11 cellular contexts compared by ENCODE assay signal in the genomic region with DNA sequence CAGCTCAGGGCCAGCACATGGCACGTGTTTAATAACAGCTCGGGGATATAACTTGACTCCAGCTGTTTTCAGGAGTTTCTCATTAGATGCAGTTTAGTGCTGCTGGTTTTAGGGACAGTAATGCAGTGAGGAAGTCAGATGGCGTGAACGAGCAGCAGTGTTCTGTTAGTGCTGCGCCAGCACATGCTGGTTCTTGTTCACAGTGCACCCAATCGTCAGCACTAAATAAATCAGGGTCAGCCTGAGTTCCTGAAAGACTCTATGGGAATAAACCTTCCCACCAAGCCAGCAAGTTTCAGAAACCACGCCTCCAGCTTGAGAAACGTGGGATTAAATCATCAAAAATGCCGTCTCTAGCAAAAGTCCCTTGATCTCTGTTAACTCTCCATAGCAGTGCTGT.
DNase-seq lines count a peak whose midpoint lies in the region; ATAC-seq and TF ChIP-seq lines count a peak whose summit lies in the region.
"Had no signal": no experiment of that assay in that cellular context is flagged by ENCODE, and none has a peak within 500 bp of the region (broad histone marks: within the 10 kb centered on the region; RNA-seq: fewer than 3 reads in every experiment).

No MANE protein-coding gene starts in this region.

- TF ChIP-seq CTCF in right atrium auricular region (IDR thresholded peaks at IDR 0.05) (no peak), fibroblast of lung (conservative IDR thresholded peaks at IDR 0.05 in 1 of 2, IDR thresholded peaks at IDR 0.05 in 1 of 2; ENCODE audit: low read depth in 1 of 2, low read length in 2 of 2) (peak in 1 of 2 donors; percentile 7), uterus (IDR thresholded peaks at IDR 0.05) (no peak)

- H3K79me2 ChIP-seq in fibroblast of lung (ENCODE audit: control insufficient read depth, insufficient read depth, low read length), result no peaks in the 10 kb centered on the region

- H3K4ac ChIP-seq in mesenchymal stem cell (ENCODE audit: low read depth in 1 of 2, low read length in 2 of 2), result peak overlapping the region in 1 of 2 experiments; percentile 12

- DNase-seq in Right ventricle myocardium superior (peak; percentile 48), right atrium auricular region (ENCODE audit: low spot score) (no peak), fibroblast of lung (ENCODE audit: low read depth in 2 of 2) (peak in 1 of 2 donors; percentile 96), mesenchymal stem cell (peak; percentile 90), uterus (peak; percentile 22 to 31), NCI-H2081 treated with DMSO at 0.1 percent for 48 hours (lab: John Stamatoyannopoulos, UW) (no peak)
- no peak for DNase-seq in activated CD8-positive, alpha-beta memory T cell treated with anti-CD3 and anti-CD28 coated beads for 24 hours
- DNase-seq: NCI-H1694; stimulated activated CD4-positive, alpha-beta T cell treated with anti-CD3 and anti-CD28 coated beads, Interleukin-4, amount 100 ng/mL, for 24 hours had no signal

- peaks cover 3% of the 10 kb centered on the region for H3K79me1 ChIP-seq in mesenchymal stem cell (replicated peaks; ENCODE audit: low read length, poor library complexity, severe bottlenecking)

- H2BK120ac ChIP-seq in mesenchymal stem cell (ENCODE audit: low read depth, low read length), result no peak overlapping the region

- ATAC-seq in Right ventricle myocardium superior (ENCODE audit: poor library complexity) (peak; percentile 83), GM18517 (IDR thresholded peaks at IDR 0.05; ENCODE audit: unreplicated experiment) (no peak)
- ATAC-seq: A549 had no signal

- H3K36me3 ChIP-seq in right atrium auricular region (no peaks in the 10 kb centered on the region), fibroblast of lung (ENCODE audit: control insufficient read depth, insufficient read depth, low read length) (no peaks in the 10 kb centered on the region), mesenchymal stem cell (ENCODE audit: control insufficient read depth in 1 of 2, insufficient read depth in 2 of 2, low read depth in 1 of 2, low read length in 2 of 2) (peaks cover 0 to 6% of the 10 kb centered on the region in 2 experiments), uterus (no peaks in the 10 kb centered on the region)

- H2AFZ ChIP-seq in fibroblast of lung (ENCODE audit: low read length) (no peak overlapping the region), mesenchymal stem cell (ENCODE audit: low read depth, low read length) (no peak overlapping the region)

- H3K4me3 ChIP-seq in right atrium auricular region (no peak overlapping the region), fibroblast of lung (replicated peaks in 1 of 4; ENCODE audit: control extremely low read depth in 1 of 4, insufficient read depth in 1 of 4, low read depth in 3 of 4, low read length in 4 of 4) (no peak overlapping the region), mesenchymal stem cell (ENCODE audit: insufficient read depth in 1 of 2, low read depth in 1 of 2, low read length in 2 of 2) (no peak overlapping the region), uterus (no peak overlapping the region)
- H3K4me3 ChIP-seq: A549 had no signal

- no peaks in the 10 kb centered on the region for H3K4me1 ChIP-seq in right atrium auricular region
- H3K4me1 ChIP-seq in fibroblast of lung (ENCODE audit: control insufficient read depth, extremely low read depth, insufficient read depth, low read length), result peaks cover 5% of the 10 kb centered on the region
- H3K4me1 ChIP-seq in mesenchymal stem cell (ENCODE audit: control insufficient read depth, insufficient read depth, low read depth, low read length), result no peaks in the 10 kb centered on the region
- H3K4me1 ChIP-seq in uterus, result no peaks in the 10 kb centered on the region

- intact Hi-C loops in Right ventricle myocardium superior (cut with DNase I), result no loop called here
- intact Hi-C loops in uterus (cut with DNase I; ENCODE audit: low total_unique reads), result no loop called here

- no peak overlapping the region for H3K23ac ChIP-seq in mesenchymal stem cell (ENCODE audit: low read length in 2 of 2)

- peak overlapping the region in 1 of 2 experiments; percentile 58 for H3K18ac ChIP-seq in mesenchymal stem cell (ENCODE audit: low read depth in 1 of 2, low read length in 2 of 2)

- TF ChIP-seq POLR2A in uterus (IDR thresholded peaks at IDR 0.05), result no peak

- H2BK12ac ChIP-seq in mesenchymal stem cell (ENCODE audit: low read length in 2 of 2), result no peak overlapping the region

- no peak overlapping the region for H4K91ac ChIP-seq in mesenchymal stem cell (ENCODE audit: low read length)

- H3K9me3 ChIP-seq in right atrium auricular region, result no peaks in the 10 kb centered on the region
- no peaks in the 10 kb centered on the region for H3K9me3 ChIP-seq in fibroblast of lung (ENCODE audit: control insufficient read depth, insufficient read depth, low read depth, low read length)
- H3K9me3 ChIP-seq in mesenchymal stem cell (ENCODE audit: control insufficient read depth, low read length), result no peaks in the 10 kb centered on the region
- H3K9me3 ChIP-seq in uterus, result no peaks in the 10 kb centered on the region
- H3K9me3 ChIP-seq: A549 had no signal

- H3K4me2 ChIP-seq in fibroblast of lung (ENCODE audit: extremely low read depth, insufficient read depth, low read length) (peak overlapping the region; percentile 61), mesenchymal stem cell (ENCODE audit: low read length, poor library complexity, severe bottlenecking) (no peak overlapping the region)
- H3K4me2 ChIP-seq: A549 had no signal

- H3K9ac ChIP-seq in fibroblast of lung (ENCODE audit: insufficient read depth, low read length), result no peak overlapping the region
- H3K9ac ChIP-seq in mesenchymal stem cell (ENCODE audit: low read length), result peak overlapping the region; percentile 38

- H3K27ac ChIP-seq in right atrium auricular region (no peak overlapping the region), fibroblast of lung (ENCODE audit: insufficient read depth, low read length) (peak overlapping the region; percentile 8), mesenchymal stem cell (ENCODE audit: low read length, poor library complexity, severe bottlenecking) (no peak overlapping the region), uterus (no peak overlapping the region)
- H3K27ac ChIP-seq: A549 had no signal

- no peak overlapping the region for H2AK5ac ChIP-seq in mesenchymal stem cell (ENCODE audit: low read length, severe bottlenecking)

- no peaks in the 10 kb centered on the region for H4K20me1 ChIP-seq in fibroblast of lung (ENCODE audit: control insufficient read depth, extremely low read depth, insufficient read depth, low read length)

- H4K8ac ChIP-seq in mesenchymal stem cell (ENCODE audit: low read length), result no peak overlapping the region

- no peak overlapping the region for H3K14ac ChIP-seq in mesenchymal stem cell (ENCODE audit: low read length in 2 of 2)

- 39% methylated on average over 8 of the region's 9 CpGs for WGBS in mesenchymal stem cell

- no peak overlapping the region for H2BK15ac ChIP-seq in mesenchymal stem cell (ENCODE audit: low read depth, poor library complexity, severe bottlenecking)

- no peak overlapping the region for H2BK5ac ChIP-seq in mesenchymal stem cell (ENCODE audit: low read depth, low read length, poor library complexity, severe bottlenecking)

- H3K27me3 ChIP-seq in right atrium auricular region (no peaks in the 10 kb centered on the region), fibroblast of lung (ENCODE audit: control insufficient read depth, insufficient read depth, low read length) (no peaks in the 10 kb centered on the region), mesenchymal stem cell (ENCODE audit: control insufficient read depth in 1 of 2, insufficient read depth in 1 of 2, low read length in 2 of 2) (no peaks in the 10 kb centered on the region), uterus (no peaks in the 10 kb centered on the region)

Comparison
In these comparisons a context has a peak if more than half of its experiments do, and no peak if none do; other contexts are left out.
1. DNase-seq: peak in Right ventricle myocardium superior (single experiment), mesenchymal stem cell (single experiment) and uterus (2 of 2); none in right atrium auricular region (single experiment), NCI-H2081 treated with DMSO at 0.1 percent for 48 hours (single experiment) and activated CD8-positive, alpha-beta memory T cell treated with anti-CD3 and anti-CD28 coated beads for 24 hours (single experiment).